ENCODE assay signal across 1 cellular context in genomic region chr19:14136509-14137281, GRCh38.
TF ChIP-seq lines count a peak whose summit lies in the region.

Gene ASF1B (minus strand): TSS chr19:14136589. CDS start chr19:14136456, 133 bp downstream.

TF ChIP-seq in K562, 482 proteins besides CTCF, POLR2A, EP300 and RAD21 (continued from another document and continues in another):
- no peak for TF ChIP-seq ZNF449 (CRISPR knock-in tag; IDR thresholded peaks at IDR 0.05)
- 0 out of 2 replicates have a peak, but pooled peaks have one; percentile 44 for TF ChIP-seq ZNF431 (CRISPR knock-in tag; IDR thresholded peaks at IDR 0.05)
- TF ChIP-seq CBFA2T3 (IDR thresholded peaks at IDR 0.05), result no peak
- TF ChIP-seq ZNF280A (IDR thresholded peaks at IDR 0.05; ENCODE audit: low read depth, partially characterized antibody), result no peak
- no peak for TF ChIP-seq MLX (CRISPR knock-in tag; conservative IDR thresholded peaks at IDR 0.05)
- TF ChIP-seq GABPA (tag; conservative IDR thresholded peaks at IDR 0.05; ENCODE audit: low read depth), result peak; percentile 96
- no peak for TF ChIP-seq MCM3 (IDR thresholded peaks at IDR 0.05)
- TF ChIP-seq ZNF408 (CRISPR knock-in tag; IDR thresholded peaks at IDR 0.05; ENCODE audit: low read depth), result no peak
- no peak for TF ChIP-seq CEBPG (CRISPR knock-in tag; IDR thresholded peaks at IDR 0.05)
- TF ChIP-seq CEBPG (tag; conservative IDR thresholded peaks at IDR 0.05 in 1 of 2, IDR thresholded peaks at IDR 0.05 in 1 of 2), result no peak
- no peak for TF ChIP-seq CBX8 (IDR thresholded peaks at IDR 0.05; ENCODE audit: borderline replicate concordance, extremely low read depth, low read depth, low read length, poor library complexity, severe bottlenecking)
- no peak for TF ChIP-seq XRCC4 (IDR thresholded peaks at IDR 0.05; ENCODE audit: extremely low read depth, insufficient read depth, insufficient read length)
- peak; percentile 95 for TF ChIP-seq POLR2H (tag; IDR thresholded peaks at IDR 0.05; ENCODE audit: low read depth)
- no peak for TF ChIP-seq ZNF57 (CRISPR knock-in tag; IDR thresholded peaks at IDR 0.05)
- no peak for TF ChIP-seq TCF7 (IDR thresholded peaks at IDR 0.05; ENCODE audit: borderline replicate concordance)
- TF ChIP-seq ZNF778 (CRISPR knock-in tag; IDR thresholded peaks at IDR 0.05), result no peak
- no peak for TF ChIP-seq SIRT6 (IDR thresholded peaks at IDR 0.05; ENCODE audit: low read depth, low read length)
- no peak for TF ChIP-seq BRF1 (IDR thresholded peaks at IDR 0.05; ENCODE audit: borderline replicate concordance, extremely low read depth, insufficient read length)
- TF ChIP-seq NFIC (IDR thresholded peaks at IDR 0.05), result no peak; the same call in 1 of the 2 replicates
- TF ChIP-seq MAX (CRISPR knock-in tag; IDR thresholded peaks at IDR 0.05), result peak; percentile 50; the same call in 1 of the 2 replicates
- TF ChIP-seq ARID2 (IDR thresholded peaks at IDR 0.05), result no peak
- TF ChIP-seq HNRNPH1 (optimal IDR thresholded peaks at IDR 0.05; ENCODE audit: low read depth, low read length), result no peak
- 0 out of 2 replicates have a peak, but pooled peaks have one; percentile 71 for TF ChIP-seq E2F5 (CRISPR knock-in tag; IDR thresholded peaks at IDR 0.05)
- peak; percentile 53; the same call in 1 of the 2 replicates for TF ChIP-seq SREBF1 (IDR thresholded peaks at IDR 0.05; ENCODE audit: borderline replicate concordance, low read depth, low read length)
- TF ChIP-seq XRCC5 (IDR thresholded peaks at IDR 0.05; ENCODE audit: low read depth, low read length), result peak; percentile 38
- no peak for TF ChIP-seq RBM17 (IDR thresholded peaks at IDR 0.05; ENCODE audit: borderline replicate concordance, low read depth, low read length)
- TF ChIP-seq ZFPM2 (CRISPR knock-in tag; IDR thresholded peaks at IDR 0.05), result no peak
- 0 out of 4 replicates have a peak, but pooled peaks of 1 of the 2 experiments have one; percentile 9 for TF ChIP-seq KDM4B (IDR thresholded peaks at IDR 0.05; ENCODE audit: borderline replicate concordance in 2 of 2, low read depth in 1 of 2)
- TF ChIP-seq ID3 (CRISPR knock-in tag; IDR thresholded peaks at IDR 0.05), result no peak
- no peak for TF ChIP-seq ID3 (tag; IDR thresholded peaks at IDR 0.05)
- no peak for TF ChIP-seq HDAC8 (tag; IDR thresholded peaks at IDR 0.05)
- TF ChIP-seq ZC3H4 (CRISPR knock-in tag; IDR thresholded peaks at IDR 0.05; ENCODE audit: borderline replicate concordance), result no peak
- no peak for TF ChIP-seq SFPQ (IDR thresholded peaks at IDR 0.05; ENCODE audit: low read depth, low read length)
- peak; percentile 97 for TF ChIP-seq KDM5B (IDR thresholded peaks at IDR 0.05; ENCODE audit: insufficient replicate concordance, low read depth, low read length)
- TF ChIP-seq RBM22 (IDR thresholded peaks at IDR 0.05; ENCODE audit: low read depth, low read length, poor library complexity, severe bottlenecking), result no peak
- no peak for TF ChIP-seq LEF1 (IDR thresholded peaks at IDR 0.05)
- TF ChIP-seq NKRF (IDR thresholded peaks at IDR 0.05; ENCODE audit: borderline replicate concordance), result peak; percentile 73; the same call in 1 of the 2 replicates
- TF ChIP-seq ATF7 (IDR thresholded peaks at IDR 0.05), result peak; percentile 87
- no peak for TF ChIP-seq TSC22D4 (tag; IDR thresholded peaks at IDR 0.05)
- TF ChIP-seq CBFA2T2 (conservative IDR thresholded peaks at IDR 0.05), result no peak
- TF ChIP-seq ZNF134 (CRISPR knock-in tag; conservative IDR thresholded peaks at IDR 0.05), result no peak
- TF ChIP-seq BHLHE40 (IDR thresholded peaks at IDR 0.05; ENCODE audit: low read length), result 0 out of 2 replicates have a peak, but pooled peaks have one; percentile 3
- TF ChIP-seq U2AF2 (optimal IDR thresholded peaks at IDR 0.05; ENCODE audit: low read depth, low read length), result no peak
- no peak for TF ChIP-seq ZNF551 (CRISPR knock-in tag; IDR thresholded peaks at IDR 0.05)
- TF ChIP-seq JUNB (CRISPR knock-in tag; conservative IDR thresholded peaks at IDR 0.05), result no peak
- no peak for TF ChIP-seq ZNF76 (CRISPR knock-in tag; IDR thresholded peaks at IDR 0.05; ENCODE audit: borderline replicate concordance)
- TF ChIP-seq ILK (tag; IDR thresholded peaks at IDR 0.05; ENCODE audit: borderline replicate concordance, low read depth), result no peak
- TF ChIP-seq NFATC3 (IDR thresholded peaks at IDR 0.05), result no peak
- TF ChIP-seq FOXK2 (conservative IDR thresholded peaks at IDR 0.05 in 1 of 2, IDR thresholded peaks at IDR 0.05 in 1 of 2; ENCODE audit: low read depth in 2 of 2), result peak; percentile 92
- TF ChIP-seq ZNF143 (CRISPR knock-in tag; IDR thresholded peaks at IDR 0.05), result no peak
- TF ChIP-seq BCL6 (CRISPR knock-in tag; IDR thresholded peaks at IDR 0.05), result no peak
- TF ChIP-seq NFYB (IDR thresholded peaks at IDR 0.05; ENCODE audit: extremely low read depth, insufficient read length), result no peak
- 0 out of 2 replicates have a peak, but pooled peaks have one; percentile 14 for TF ChIP-seq SMC3 (conservative IDR thresholded peaks at IDR 0.05; ENCODE audit: insufficient read depth, low read depth, low read length)
- peak; percentile 42 for TF ChIP-seq SP2 (IDR thresholded peaks at IDR 0.05; ENCODE audit: extremely low read depth, low read depth, low read length, poor library complexity, severe bottlenecking)
- no peak for TF ChIP-seq RNF219 (CRISPR knock-in tag; IDR thresholded peaks at IDR 0.05)
- no peak for TF ChIP-seq MEF2D (tag; conservative IDR thresholded peaks at IDR 0.05; ENCODE audit: low read depth)
- TF ChIP-seq MIER1 (IDR thresholded peaks at IDR 0.05; ENCODE audit: low read depth), result no peak
- no peak for TF ChIP-seq ZNF41 (CRISPR knock-in tag; conservative IDR thresholded peaks at IDR 0.05)
- no peak for TF ChIP-seq ZNF75A (CRISPR knock-in tag; IDR thresholded peaks at IDR 0.05)
- no peak; the same call in 1 of the 2 replicates for TF ChIP-seq MTA1 (IDR thresholded peaks at IDR 0.05; ENCODE audit: borderline replicate concordance)
- TF ChIP-seq TAF15 (IDR thresholded peaks at IDR 0.05; ENCODE audit: low read depth, low read length), result no peak
- no peak for TF ChIP-seq IRF9 (tag; IDR thresholded peaks at IDR 0.05)
- TF ChIP-seq ZKSCAN8 (CRISPR knock-in tag; IDR thresholded peaks at IDR 0.05), result no peak
- TF ChIP-seq E2F3 (CRISPR knock-in tag; IDR thresholded peaks at IDR 0.05), result 0 out of 2 replicates have a peak, but pooled peaks have one; percentile 39
- no peak for TF ChIP-seq PRPF4 (IDR thresholded peaks at IDR 0.05; ENCODE audit: insufficient read depth, low read depth, low read length, poor library complexity, severe bottlenecking)
- no peak for TF ChIP-seq NCOA6 (IDR thresholded peaks at IDR 0.05)
- TF ChIP-seq NFXL1 (CRISPR knock-in tag; IDR thresholded peaks at IDR 0.05), result no peak
- TF ChIP-seq ZNF175 (CRISPR knock-in tag; IDR thresholded peaks at IDR 0.05; ENCODE audit: low read depth), result no peak; the same call in 1 of the 2 replicates
- no peak; a peak in 1 of 4 replicates for TF ChIP-seq TRIM24 (IDR thresholded peaks at IDR 0.05)
